In the genomic region with DNA sequence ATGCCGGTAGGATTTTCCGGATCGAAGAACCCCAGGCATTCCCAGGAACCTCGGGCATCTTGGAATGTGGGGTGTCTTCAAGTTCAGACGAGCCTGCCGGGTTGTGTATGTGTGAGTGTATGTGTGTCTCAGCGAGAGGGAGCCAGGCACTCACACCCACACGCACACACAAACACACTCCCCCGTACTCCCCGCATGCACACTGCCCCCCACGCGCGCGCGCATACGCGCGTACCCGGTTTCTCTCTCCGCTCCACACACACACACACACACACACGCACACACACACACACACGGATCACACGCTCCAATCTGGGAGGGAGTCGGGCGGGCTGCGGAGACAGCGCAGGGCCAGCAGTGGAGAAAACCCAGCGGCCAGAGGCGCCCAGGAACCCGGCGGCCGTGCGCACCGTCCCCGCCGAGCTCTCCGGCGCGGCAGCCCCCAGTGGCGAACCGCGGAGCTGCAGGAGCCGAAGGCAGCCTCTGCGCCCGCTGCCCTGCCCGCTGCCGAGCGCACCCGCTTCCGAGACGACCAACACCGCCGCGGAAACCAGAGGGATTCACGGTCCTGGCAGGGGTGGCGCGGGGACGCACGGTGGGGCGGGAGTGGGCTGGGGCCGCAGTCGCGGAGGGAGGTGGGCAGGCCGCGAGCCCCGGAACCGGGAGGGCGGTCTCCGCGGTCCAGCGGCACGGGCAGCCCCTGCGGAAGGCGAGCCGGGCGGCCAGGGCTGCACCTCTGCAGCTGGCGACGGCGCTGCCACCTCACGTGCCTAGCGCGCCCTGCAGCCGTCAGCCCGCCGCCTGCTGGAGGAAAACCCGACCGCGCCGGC, we compare ENCODE assay signal across 1 cellular context.
A peak's percentile ranks its signal among the peaks of the same experiment; 100 is the strongest.
TF ChIP-seq lines count a peak whose summit lies in the region.

A gene (minus strand): TSS at position 125 of the 830 bp plus-strand sequence.

TF ChIP-seq in WTC11, 78 proteins besides CTCF, POLR2A, EP300 and RAD21 (continued from another document and continues in another):
- TF ChIP-seq, protein P1, sequence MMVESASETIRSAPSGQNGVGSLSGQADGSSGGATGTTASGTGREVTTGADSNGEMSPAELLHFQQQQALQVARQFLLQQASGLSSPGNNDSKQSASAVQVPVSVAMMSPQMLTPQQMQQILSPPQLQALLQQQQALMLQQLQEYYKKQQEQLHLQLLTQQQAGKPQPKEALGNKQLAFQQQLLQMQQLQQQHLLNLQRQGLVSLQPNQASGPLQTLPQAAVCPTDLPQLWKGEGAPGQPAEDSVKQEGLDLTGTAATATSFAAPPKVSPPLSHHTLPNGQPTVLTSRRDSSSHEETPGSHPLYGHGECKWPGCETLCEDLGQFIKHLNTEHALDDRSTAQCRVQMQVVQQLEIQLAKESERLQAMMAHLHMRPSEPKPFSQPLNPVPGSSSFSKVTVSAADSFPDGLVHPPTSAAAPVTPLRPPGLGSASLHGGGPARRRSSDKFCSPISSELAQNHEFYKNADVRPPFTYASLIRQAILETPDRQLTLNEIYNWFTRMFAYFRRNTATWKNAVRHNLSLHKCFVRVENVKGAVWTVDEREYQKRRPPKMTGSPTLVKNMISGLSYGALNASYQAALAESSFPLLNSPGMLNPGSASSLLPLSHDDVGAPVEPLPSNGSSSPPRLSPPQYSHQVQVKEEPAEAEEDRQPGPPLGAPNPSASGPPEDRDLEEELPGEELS (CRISPR knock-in tag; IDR thresholded peaks at IDR 0.05): peak; percentile 92
- TF ChIP-seq NR1H2 (CRISPR knock-in tag; IDR thresholded peaks at IDR 0.05) (no peak), SOX15 (CRISPR knock-in tag; IDR thresholded peaks at IDR 0.05) (no peak), ZNF317 (CRISPR knock-in tag; IDR thresholded peaks at IDR 0.05; ENCODE audit: borderline replicate concordance, low read depth) (peak; percentile 41; the same call in 1 of the 2 replicates), TEAD4 (CRISPR knock-in tag; IDR thresholded peaks at IDR 0.05) (peak; percentile 41; the same call in 1 of the 2 replicates), ZBTB21 (CRISPR knock-in tag; IDR thresholded peaks at IDR 0.05; ENCODE audit: borderline replicate concordance) (peak; percentile 61; the same call in 1 of the 2 replicates), JUN (CRISPR knock-in tag; IDR thresholded peaks at IDR 0.05) (0 out of 2 replicates have a peak, but pooled peaks have one; percentile 12), KAT7 (CRISPR knock-in tag; IDR thresholded peaks at IDR 0.05; ENCODE audit: borderline replicate concordance) (peak; percentile 31; the same call in 1 of the 2 replicates), ZNF263 (CRISPR knock-in tag; IDR thresholded peaks at IDR 0.05; ENCODE audit: low read depth) (no peak), MYBL2 (CRISPR knock-in tag; IDR thresholded peaks at IDR 0.05) (peak; percentile 77; the same call in 1 of the 2 replicates), GABPB1 (CRISPR knock-in tag; IDR thresholded peaks at IDR 0.05) (no peak), ZNF671 (CRISPR knock-in tag; IDR thresholded peaks at IDR 0.05) (no peak), ZNF396 (CRISPR knock-in tag; IDR thresholded peaks at IDR 0.05; ENCODE audit: borderline replicate concordance) (no peak), ZNF121 (CRISPR knock-in tag; IDR thresholded peaks at IDR 0.05) (0 out of 2 replicates have a peak, but pooled peaks have one; percentile 24), NR3C1 (CRISPR knock-in tag; conservative IDR thresholded peaks at IDR 0.05; ENCODE audit: low read depth) (no peak), NFE2L1 (CRISPR knock-in tag; IDR thresholded peaks at IDR 0.05) (peak; percentile 43; the same call in 1 of the 2 replicates), SMAD3 (CRISPR knock-in tag; IDR thresholded peaks at IDR 0.05; ENCODE audit: borderline replicate concordance) (peak; percentile 77), ZNF423 (CRISPR knock-in tag; IDR thresholded peaks at IDR 0.05) (no peak), GRHL2 (CRISPR knock-in tag; IDR thresholded peaks at IDR 0.05; ENCODE audit: insufficient replicate concordance, severe bottlenecking) (no peak), ELF4 (CRISPR knock-in tag; IDR thresholded peaks at IDR 0.05; ENCODE audit: low read depth) (0 out of 2 replicates have a peak, but pooled peaks have one; percentile 49), ZNF416 (CRISPR knock-in tag; IDR thresholded peaks at IDR 0.05) (no peak), PRRX2 (CRISPR knock-in tag; IDR thresholded peaks at IDR 0.05) (no peak), FOXK1 (CRISPR knock-in tag; IDR thresholded peaks at IDR 0.05) (peak; percentile 81; the same call in 1 of the 2 replicates), TP53 (CRISPR knock-in tag; IDR thresholded peaks at IDR 0.05) (peak; percentile 68; the same call in 1 of the 2 replicates), ZNF138 (CRISPR knock-in tag; conservative IDR thresholded peaks at IDR 0.05) (0 out of 2 replicates have a peak, but pooled peaks have one; percentile 66), CBFB (CRISPR knock-in tag; IDR thresholded peaks at IDR 0.05; ENCODE audit: low read depth) (peak; percentile 91), RELA (CRISPR knock-in tag; IDR thresholded peaks at IDR 0.05; ENCODE audit: borderline replicate concordance) (peak; percentile 95), MXD4 (CRISPR knock-in tag; IDR thresholded peaks at IDR 0.05; ENCODE audit: borderline replicate concordance) (no peak), ZNF219 (CRISPR knock-in tag; IDR thresholded peaks at IDR 0.05; ENCODE audit: borderline replicate concordance) (no peak)
- TF ChIP-seq, protein P2, sequence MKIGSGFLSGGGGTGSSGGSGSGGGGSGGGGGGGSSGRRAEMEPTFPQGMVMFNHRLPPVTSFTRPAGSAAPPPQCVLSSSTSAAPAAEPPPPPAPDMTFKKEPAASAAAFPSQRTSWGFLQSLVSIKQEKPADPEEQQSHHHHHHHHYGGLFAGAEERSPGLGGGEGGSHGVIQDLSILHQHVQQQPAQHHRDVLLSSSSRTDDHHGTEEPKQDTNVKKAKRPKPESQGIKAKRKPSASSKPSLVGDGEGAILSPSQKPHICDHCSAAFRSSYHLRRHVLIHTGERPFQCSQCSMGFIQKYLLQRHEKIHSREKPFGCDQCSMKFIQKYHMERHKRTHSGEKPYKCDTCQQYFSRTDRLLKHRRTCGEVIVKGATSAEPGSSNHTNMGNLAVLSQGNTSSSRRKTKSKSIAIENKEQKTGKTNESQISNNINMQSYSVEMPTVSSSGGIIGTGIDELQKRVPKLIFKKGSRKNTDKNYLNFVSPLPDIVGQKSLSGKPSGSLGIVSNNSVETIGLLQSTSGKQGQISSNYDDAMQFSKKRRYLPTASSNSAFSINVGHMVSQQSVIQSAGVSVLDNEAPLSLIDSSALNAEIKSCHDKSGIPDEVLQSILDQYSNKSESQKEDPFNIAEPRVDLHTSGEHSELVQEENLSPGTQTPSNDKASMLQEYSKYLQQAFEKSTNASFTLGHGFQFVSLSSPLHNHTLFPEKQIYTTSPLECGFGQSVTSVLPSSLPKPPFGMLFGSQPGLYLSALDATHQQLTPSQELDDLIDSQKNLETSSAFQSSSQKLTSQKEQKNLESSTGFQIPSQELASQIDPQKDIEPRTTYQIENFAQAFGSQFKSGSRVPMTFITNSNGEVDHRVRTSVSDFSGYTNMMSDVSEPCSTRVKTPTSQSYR (CRISPR knock-in tag; IDR thresholded peaks at IDR 0.05): 0 out of 2 replicates have a peak, but pooled peaks have one; percentile 58
- TF ChIP-seq, protein P3, sequence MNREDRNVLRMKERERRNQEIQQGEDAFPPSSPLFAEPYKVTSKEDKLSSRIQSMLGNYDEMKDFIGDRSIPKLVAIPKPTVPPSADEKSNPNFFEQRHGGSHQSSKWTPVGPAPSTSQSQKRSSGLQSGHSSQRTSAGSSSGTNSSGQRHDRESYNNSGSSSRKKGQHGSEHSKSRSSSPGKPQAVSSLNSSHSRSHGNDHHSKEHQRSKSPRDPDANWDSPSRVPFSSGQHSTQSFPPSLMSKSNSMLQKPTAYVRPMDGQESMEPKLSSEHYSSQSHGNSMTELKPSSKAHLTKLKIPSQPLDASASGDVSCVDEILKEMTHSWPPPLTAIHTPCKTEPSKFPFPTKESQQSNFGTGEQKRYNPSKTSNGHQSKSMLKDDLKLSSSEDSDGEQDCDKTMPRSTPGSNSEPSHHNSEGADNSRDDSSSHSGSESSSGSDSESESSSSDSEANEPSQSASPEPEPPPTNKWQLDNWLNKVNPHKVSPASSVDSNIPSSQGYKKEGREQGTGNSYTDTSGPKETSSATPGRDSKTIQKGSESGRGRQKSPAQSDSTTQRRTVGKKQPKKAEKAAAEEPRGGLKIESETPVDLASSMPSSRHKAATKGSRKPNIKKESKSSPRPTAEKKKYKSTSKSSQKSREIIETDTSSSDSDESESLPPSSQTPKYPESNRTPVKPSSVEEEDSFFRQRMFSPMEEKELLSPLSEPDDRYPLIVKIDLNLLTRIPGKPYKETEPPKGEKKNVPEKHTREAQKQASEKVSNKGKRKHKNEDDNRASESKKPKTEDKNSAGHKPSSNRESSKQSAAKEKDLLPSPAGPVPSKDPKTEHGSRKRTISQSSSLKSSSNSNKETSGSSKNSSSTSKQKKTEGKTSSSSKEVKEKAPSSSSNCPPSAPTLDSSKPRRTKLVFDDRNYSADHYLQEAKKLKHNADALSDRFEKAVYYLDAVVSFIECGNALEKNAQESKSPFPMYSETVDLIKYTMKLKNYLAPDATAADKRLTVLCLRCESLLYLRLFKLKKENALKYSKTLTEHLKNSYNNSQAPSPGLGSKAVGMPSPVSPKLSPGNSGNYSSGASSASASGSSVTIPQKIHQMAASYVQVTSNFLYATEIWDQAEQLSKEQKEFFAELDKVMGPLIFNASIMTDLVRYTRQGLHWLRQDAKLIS (CRISPR knock-in tag; IDR thresholded peaks at IDR 0.05; ENCODE audit: borderline replicate concordance): peak; percentile 90; the same call in 1 of the 2 replicates
- TF ChIP-seq, protein P4, sequence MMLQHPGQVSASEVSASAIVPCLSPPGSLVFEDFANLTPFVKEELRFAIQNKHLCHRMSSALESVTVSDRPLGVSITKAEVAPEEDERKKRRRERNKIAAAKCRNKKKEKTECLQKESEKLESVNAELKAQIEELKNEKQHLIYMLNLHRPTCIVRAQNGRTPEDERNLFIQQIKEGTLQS (CRISPR knock-in tag; conservative IDR thresholded peaks at IDR 0.05): no peak
- TF ChIP-seq, protein P5, sequence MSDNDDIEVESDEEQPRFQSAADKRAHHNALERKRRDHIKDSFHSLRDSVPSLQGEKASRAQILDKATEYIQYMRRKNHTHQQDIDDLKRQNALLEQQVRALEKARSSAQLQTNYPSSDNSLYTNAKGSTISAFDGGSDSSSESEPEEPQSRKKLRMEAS (CRISPR knock-in tag; IDR thresholded peaks at IDR 0.05): peak; percentile 93; the same call in 1 of the 2 replicates
- TF ChIP-seq, protein P6, sequence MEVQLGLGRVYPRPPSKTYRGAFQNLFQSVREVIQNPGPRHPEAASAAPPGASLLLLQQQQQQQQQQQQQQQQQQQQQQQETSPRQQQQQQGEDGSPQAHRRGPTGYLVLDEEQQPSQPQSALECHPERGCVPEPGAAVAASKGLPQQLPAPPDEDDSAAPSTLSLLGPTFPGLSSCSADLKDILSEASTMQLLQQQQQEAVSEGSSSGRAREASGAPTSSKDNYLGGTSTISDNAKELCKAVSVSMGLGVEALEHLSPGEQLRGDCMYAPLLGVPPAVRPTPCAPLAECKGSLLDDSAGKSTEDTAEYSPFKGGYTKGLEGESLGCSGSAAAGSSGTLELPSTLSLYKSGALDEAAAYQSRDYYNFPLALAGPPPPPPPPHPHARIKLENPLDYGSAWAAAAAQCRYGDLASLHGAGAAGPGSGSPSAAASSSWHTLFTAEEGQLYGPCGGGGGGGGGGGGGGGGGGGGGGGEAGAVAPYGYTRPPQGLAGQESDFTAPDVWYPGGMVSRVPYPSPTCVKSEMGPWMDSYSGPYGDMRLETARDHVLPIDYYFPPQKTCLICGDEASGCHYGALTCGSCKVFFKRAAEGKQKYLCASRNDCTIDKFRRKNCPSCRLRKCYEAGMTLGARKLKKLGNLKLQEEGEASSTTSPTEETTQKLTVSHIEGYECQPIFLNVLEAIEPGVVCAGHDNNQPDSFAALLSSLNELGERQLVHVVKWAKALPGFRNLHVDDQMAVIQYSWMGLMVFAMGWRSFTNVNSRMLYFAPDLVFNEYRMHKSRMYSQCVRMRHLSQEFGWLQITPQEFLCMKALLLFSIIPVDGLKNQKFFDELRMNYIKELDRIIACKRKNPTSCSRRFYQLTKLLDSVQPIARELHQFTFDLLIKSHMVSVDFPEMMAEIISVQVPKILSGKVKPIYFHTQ (CRISPR knock-in tag; IDR thresholded peaks at IDR 0.05): no peak
- TF ChIP-seq, protein P7, sequence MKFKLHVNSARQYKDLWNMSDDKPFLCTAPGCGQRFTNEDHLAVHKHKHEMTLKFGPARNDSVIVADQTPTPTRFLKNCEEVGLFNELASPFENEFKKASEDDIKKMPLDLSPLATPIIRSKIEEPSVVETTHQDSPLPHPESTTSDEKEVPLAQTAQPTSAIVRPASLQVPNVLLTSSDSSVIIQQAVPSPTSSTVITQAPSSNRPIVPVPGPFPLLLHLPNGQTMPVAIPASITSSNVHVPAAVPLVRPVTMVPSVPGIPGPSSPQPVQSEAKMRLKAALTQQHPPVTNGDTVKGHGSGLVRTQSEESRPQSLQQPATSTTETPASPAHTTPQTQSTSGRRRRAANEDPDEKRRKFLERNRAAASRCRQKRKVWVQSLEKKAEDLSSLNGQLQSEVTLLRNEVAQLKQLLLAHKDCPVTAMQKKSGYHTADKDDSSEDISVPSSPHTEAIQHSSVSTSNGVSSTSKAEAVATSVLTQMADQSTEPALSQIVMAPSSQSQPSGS (CRISPR knock-in tag; IDR thresholded peaks at IDR 0.05; ENCODE audit: borderline replicate concordance, low read depth): no peak
- TF ChIP-seq, protein P8, sequence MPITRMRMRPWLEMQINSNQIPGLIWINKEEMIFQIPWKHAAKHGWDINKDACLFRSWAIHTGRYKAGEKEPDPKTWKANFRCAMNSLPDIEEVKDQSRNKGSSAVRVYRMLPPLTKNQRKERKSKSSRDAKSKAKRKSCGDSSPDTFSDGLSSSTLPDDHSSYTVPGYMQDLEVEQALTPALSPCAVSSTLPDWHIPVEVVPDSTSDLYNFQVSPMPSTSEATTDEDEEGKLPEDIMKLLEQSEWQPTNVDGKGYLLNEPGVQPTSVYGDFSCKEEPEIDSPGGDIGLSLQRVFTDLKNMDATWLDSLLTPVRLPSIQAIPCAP (CRISPR knock-in tag; IDR thresholded peaks at IDR 0.05): peak; percentile 75; the same call in 1 of the 2 replicates
- TF ChIP-seq, protein P9, sequence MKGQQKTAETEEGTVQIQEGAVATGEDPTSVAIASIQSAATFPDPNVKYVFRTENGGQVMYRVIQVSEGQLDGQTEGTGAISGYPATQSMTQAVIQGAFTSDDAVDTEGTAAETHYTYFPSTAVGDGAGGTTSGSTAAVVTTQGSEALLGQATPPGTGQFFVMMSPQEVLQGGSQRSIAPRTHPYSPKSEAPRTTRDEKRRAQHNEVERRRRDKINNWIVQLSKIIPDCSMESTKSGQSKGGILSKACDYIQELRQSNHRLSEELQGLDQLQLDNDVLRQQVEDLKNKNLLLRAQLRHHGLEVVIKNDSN (CRISPR knock-in tag; IDR thresholded peaks at IDR 0.05): peak; percentile 79
- TF ChIP-seq, protein P10, sequence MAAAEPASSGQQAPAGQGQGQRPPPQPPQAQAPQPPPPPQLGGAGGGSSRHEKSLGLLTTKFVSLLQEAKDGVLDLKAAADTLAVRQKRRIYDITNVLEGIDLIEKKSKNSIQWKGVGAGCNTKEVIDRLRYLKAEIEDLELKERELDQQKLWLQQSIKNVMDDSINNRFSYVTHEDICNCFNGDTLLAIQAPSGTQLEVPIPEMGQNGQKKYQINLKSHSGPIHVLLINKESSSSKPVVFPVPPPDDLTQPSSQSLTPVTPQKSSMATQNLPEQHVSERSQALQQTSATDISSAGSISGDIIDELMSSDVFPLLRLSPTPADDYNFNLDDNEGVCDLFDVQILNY (CRISPR knock-in tag; IDR thresholded peaks at IDR 0.05): peak; percentile 88
